1 cellular context compared by ENCODE assay signal in the genomic region with DNA sequence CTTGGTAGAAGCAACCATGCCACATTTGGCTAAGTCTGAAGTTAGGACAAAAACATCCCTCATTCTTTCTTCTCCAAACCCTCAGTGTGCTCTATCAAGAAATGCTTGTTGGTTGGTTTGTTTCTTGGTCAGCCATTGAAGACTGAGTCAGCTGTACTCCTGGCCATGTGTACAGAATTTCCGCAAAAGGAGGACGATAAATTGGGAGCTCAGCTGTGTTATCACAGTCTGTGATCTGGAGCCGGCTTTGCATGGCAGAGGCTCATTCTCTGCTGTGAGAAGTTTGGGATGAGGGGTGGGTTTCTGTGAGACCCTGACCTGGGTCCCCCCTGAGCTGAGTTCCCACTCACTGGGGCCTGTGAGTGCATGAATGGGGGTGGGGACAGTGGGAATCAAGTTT.
TF ChIP-seq lines count a peak whose summit lies in the region.

No MANE protein-coding gene starts in this region.

TF ChIP-seq in HepG2, 621 proteins besides CTCF, POLR2A, EP300 and RAD21:
- TF ChIP-seq SNRNP70 (IDR thresholded peaks at IDR 0.05; ENCODE audit: low read depth, low read length) (no peak), ZBTB38 (CRISPR knock-in tag; IDR thresholded peaks at IDR 0.05) (0 out of 2 replicates have a peak, but pooled peaks have one; percentile 9), MBNL3 (CRISPR knock-in tag; conservative IDR thresholded peaks at IDR 0.05) (no peak), MED1 (CRISPR knock-in tag; IDR thresholded peaks at IDR 0.05) (no peak), ZFX (CRISPR knock-in tag; IDR thresholded peaks at IDR 0.05; ENCODE audit: low read depth) (no peak), NR3C1 (CRISPR knock-in tag; IDR thresholded peaks at IDR 0.05) (no peak), ZNF589 (CRISPR knock-in tag; conservative IDR thresholded peaks at IDR 0.05) (no peak), GABPB1 (CRISPR knock-in tag; IDR thresholded peaks at IDR 0.05) (no peak), ZMYM4 (CRISPR knock-in tag; IDR thresholded peaks at IDR 0.05) (0 out of 2 replicates have a peak, but pooled peaks have one; percentile 4), ZNF781 (CRISPR knock-in tag; IDR thresholded peaks at IDR 0.05; ENCODE audit: borderline replicate concordance, not compliant biosample characterization) (peak; percentile 66), CCDC6 (CRISPR knock-in tag; IDR thresholded peaks at IDR 0.05) (no peak), ZNF629 (CRISPR knock-in tag; conservative IDR thresholded peaks at IDR 0.05) (no peak)
